8 cellular contexts compared by ENCODE assay signal in genomic region chr19:2061093-2061935, GRCh38. TPM values are rescaled to one million over a fixed set of nuclear protein-coding genes. Genes with fewer than 3 reads are reported as not detected.
DNase-seq lines count a peak whose midpoint lies in the region; ATAC-seq and TF ChIP-seq lines count a peak whose summit lies in the region.

No MANE protein-coding gene starts in this region.

- H3K27me3 ChIP-seq in PC-3 (ENCODE audit: low read length): no peaks in the 10 kb centered on the region
- no peaks in the 10 kb centered on the region for H3K27me3 ChIP-seq in esophagus (ENCODE audit: control insufficient read depth in 1 of 2, insufficient read depth in 2 of 2, low read length in 2 of 2)
- no peaks in the 10 kb centered on the region for H3K27me3 ChIP-seq in mucosa of stomach (ENCODE audit: control insufficient read depth, insufficient read depth, low read length)

- BruUV-seq in PC-3 (replicated peaks; lab: Mats Ljungman, UMichigan): no TSS peak

- H3K27ac Mint-ChIP-seq in activated T-cell treated with anti-CD3 and anti-CD28 coated beads, Interleukin-2, amount 50 U/mL, for 24 hours: peak overlapping the region; percentile 98

- POLR2A ChIA-PET in PC-3 (lab: Charles Lee; ENCODE audit: unreplicated experiment): no interaction called here

- peak overlapping the region; percentile 81 for H3K4me3 ChIP-seq in Jurkat, Clone E6-1 (ENCODE audit: low read length)
- H3K4me3 ChIP-seq in PC-3 (ENCODE audit: low read length) (peak overlapping the region; percentile 78), esophagus (ENCODE audit: low read depth in 1 of 2, low read length in 2 of 2) (peak overlapping the region; percentile 68 to 72), mucosa of stomach (ENCODE audit: low read length) (peak overlapping the region; percentile 96)

- CTCF ChIA-PET in PC-3 (lab: Charles Lee): no interaction called here

- peaks cover 31% of the 10 kb centered on the region for H3K4me1 ChIP-seq in PC-3 (ENCODE audit: insufficient read depth, low read length)
- peaks cover 15 to 40% of the 10 kb centered on the region in 2 donors for H3K4me1 ChIP-seq in esophagus (ENCODE audit: control insufficient read depth in 2 of 2, insufficient read depth in 2 of 2, low read length in 1 of 2)
- peaks cover 78% of the 10 kb centered on the region for H3K4me1 ChIP-seq in mucosa of stomach (ENCODE audit: control insufficient read depth, insufficient read depth, low read length)

- no peaks in the 10 kb centered on the region for H3F3A ChIP-seq in PC-3 (ENCODE audit: low read length, unreplicated experiment)

- no peaks in the 10 kb centered on the region for H4K20me1 ChIP-seq in PC-3 (ENCODE audit: low read length)

- H3K9me3 ChIP-seq in PC-3 (ENCODE audit: low read length) (no peaks in the 10 kb centered on the region), esophagus (ENCODE audit: control insufficient read depth in 2 of 2, insufficient read depth in 1 of 2, low read depth in 1 of 2, low read length in 1 of 2) (no peaks in the 10 kb centered on the region), mucosa of stomach (ENCODE audit: control insufficient read depth, low read length) (no peaks in the 10 kb centered on the region)

- no peaks in the 10 kb centered on the region for H3K9me3 Mint-ChIP-seq in activated T-cell treated with anti-CD3 and anti-CD28 coated beads, Interleukin-2, amount 50 U/mL, for 24 hours

- peaks cover 45% of the 10 kb centered on the region for H3K4me1 Mint-ChIP-seq in activated T-cell treated with anti-CD3 and anti-CD28 coated beads, Interleukin-2, amount 50 U/mL, for 24 hours (ENCODE audit: low read depth)

- peak; percentile 75 for ATAC-seq in GM21619 (IDR thresholded peaks at IDR 0.05; ENCODE audit: unreplicated experiment)
- ATAC-seq in PC-3: peak; percentile 61

- H3K36me3 ChIP-seq in PC-3 (ENCODE audit: low read depth, low read length): no peaks in the 10 kb centered on the region
- no peaks in the 10 kb centered on the region for H3K36me3 ChIP-seq in esophagus (ENCODE audit: control insufficient read depth in 2 of 2, insufficient read depth in 2 of 2, low read length in 1 of 2)
- no peaks in the 10 kb centered on the region for H3K36me3 ChIP-seq in mucosa of stomach (ENCODE audit: control insufficient read depth, insufficient read depth, low read length)

- H2AFZ ChIP-seq in PC-3 (ENCODE audit: low read length): peak overlapping the region; percentile 77

- H3K4me2 ChIP-seq in PC-3 (ENCODE audit: low read length): peak overlapping the region; percentile 98

- no peak for TF ChIP-seq CTCF in PC-3 (conservative IDR thresholded peaks at IDR 0.05; ENCODE audit: low read depth, low read length)

- H3K27ac ChIP-seq in PC-3 (ENCODE audit: low read length): peak overlapping the region; percentile 98
- H3K27ac ChIP-seq in esophagus (ENCODE audit: low read depth in 2 of 2, low read length in 1 of 2): peak overlapping the region; percentile 99 to 100

- H3K4me3 Mint-ChIP-seq in activated T-cell treated with anti-CD3 and anti-CD28 coated beads, Interleukin-2, amount 50 U/mL, for 24 hours: peak overlapping the region; percentile 88

- H3K36me3 Mint-ChIP-seq in activated T-cell treated with anti-CD3 and anti-CD28 coated beads, Interleukin-2, amount 50 U/mL, for 24 hours (ENCODE audit: low read depth): peaks cover 5% of the 10 kb centered on the region

- intact Hi-C loops in PC-3 (cut with micrococcal nuclease): no loop called here

- peak overlapping the region; percentile 89 for H3K9ac ChIP-seq in PC-3 (ENCODE audit: low read length)
- H3K9ac ChIP-seq in mucosa of stomach (ENCODE audit: low read length): peak overlapping the region; percentile 89

- H3K9me2 ChIP-seq in PC-3 (replicated peaks; ENCODE audit: low read length): no peaks in the 10 kb centered on the region

- no peaks in the 10 kb centered on the region for H3K27me3 Mint-ChIP-seq in activated T-cell treated with anti-CD3 and anti-CD28 coated beads, Interleukin-2, amount 50 U/mL, for 24 hours

- DNase-seq in DMS153 treated with DMSO at 0.1 percent for 48 hours (lab: John Stamatoyannopoulos, UW; ENCODE audit: unreplicated experiment) (peak; percentile 85), PC-3 (peak; percentile 96)
- DNase-seq in Jurkat, Clone E6-1 (ENCODE audit: low read depth, low spot score): peak; percentile 98
- peak; percentile 100 for DNase-seq in activated T-cell treated with anti-CD3 and anti-CD28 coated beads, Interleukin-2, amount 50 U/mL, for 24 hours
- peak; percentile 100 for DNase-seq in stimulated activated CD8-positive, alpha-beta memory T cell treated with anti-CD3 and anti-CD28 coated beads, Interleukin-4, amount 100 ng/mL, for 48 hours

- 0% methylated on average over 59 to 83 of the region's 83 CpGs for WGBS in esophagus, 2 donors

- H3K79me2 ChIP-seq in PC-3 (ENCODE audit: low read length): no peaks in the 10 kb centered on the region

RNA-seq across cellular contexts. Expression of gene MKNK2, which starts 10.3 kb away (rescaled TPM):
- 94.9 TPM for polyA plus RNA-seq in Jurkat, Clone E6-1 (2012; ENCODE audit: insufficient read depth, insufficient read length)
- total RNA-seq in PC-3 (2014; rRNA removed): 95.4 and 96.8 TPM in 2 replicates
- polyA plus RNA-seq in esophagus: 100 to 1,000 TPM; 167 to 244 TPM

RNA-seq across cellular contexts. Expression of gene MOB3A, which starts 34.8 kb away (rescaled TPM):
- 31.1 TPM for polyA plus RNA-seq in Jurkat, Clone E6-1 (2012; ENCODE audit: insufficient read depth, insufficient read length)
- total RNA-seq in PC-3 (2014; rRNA removed): 15.1 and 24.8 TPM in 2 replicates
- 10 to 100 TPM; 11.0 to 12.4 TPM for polyA plus RNA-seq in esophagus

RNA-seq across cellular contexts. Expression of gene IZUMO4, which starts 35.4 kb away (rescaled TPM):
- 5.1 TPM for polyA plus RNA-seq in Jurkat, Clone E6-1 (2012; ENCODE audit: insufficient read depth, insufficient read length)
- 1.0 and 3.6 TPM in 2 replicates for total RNA-seq in PC-3 (2014; rRNA removed)
- polyA plus RNA-seq in esophagus: 10 to 100 TPM in 1 of 2 donors, 1 to 10 TPM in 1; 6.4 to 16.0 TPM

RNA-seq across cellular contexts. Expression of gene BTBD2, which starts 45.8 kb away (rescaled TPM):
- polyA plus RNA-seq in Jurkat, Clone E6-1 (2012; ENCODE audit: insufficient read depth, insufficient read length): 118 TPM
- 72.0 and 94.0 TPM in 2 replicates for total RNA-seq in PC-3 (2014; rRNA removed)
- polyA plus RNA-seq in esophagus: 10 to 100 TPM; 40.0 to 48.9 TPM

Comparison
In these comparisons a context has a peak if more than half of its experiments do, and no peak if none do; other contexts are left out.
1. Peak in every context shown above with its lines: DNase-seq, ATAC-seq, H3K4me3 ChIP-seq and H3K27ac ChIP-seq.